Comparison of ENCODE assay signal across 2 cellular contexts in the genomic region with DNA sequence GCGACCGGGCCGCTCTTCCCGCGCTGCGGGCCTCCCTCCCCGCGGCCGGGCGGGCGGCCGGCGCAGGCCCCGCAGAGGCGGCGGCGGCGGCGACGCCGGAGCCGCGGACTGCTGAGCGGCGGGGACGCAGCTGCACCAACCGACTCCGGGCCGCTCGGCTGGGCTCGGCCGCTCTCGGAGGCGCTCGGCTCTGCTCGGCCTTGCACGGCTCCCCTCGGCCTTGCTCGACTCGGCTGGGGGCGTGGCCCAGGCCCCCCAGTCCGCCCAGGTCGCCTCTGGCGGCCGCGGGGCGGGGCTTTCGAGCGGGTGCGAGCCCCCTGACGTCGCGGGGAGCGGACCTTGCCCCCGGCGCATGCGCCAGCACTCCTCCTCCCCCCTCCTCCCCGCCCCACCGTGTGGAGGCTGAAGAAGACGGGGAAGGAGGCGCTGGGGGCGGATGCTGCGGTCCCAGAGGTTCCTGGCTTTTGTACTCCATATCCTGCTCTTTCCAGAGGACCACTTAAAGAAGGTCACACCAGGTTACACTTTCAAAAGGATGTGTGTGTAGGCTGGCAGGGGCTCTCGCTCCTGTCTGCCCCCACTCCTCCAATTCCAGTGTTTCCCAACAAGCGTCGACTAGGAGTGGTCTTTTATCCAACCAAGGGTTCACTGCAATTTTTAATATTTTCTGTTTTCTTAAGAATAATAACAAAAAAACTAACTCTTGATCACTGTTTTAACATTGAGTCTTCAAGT.
A peak's percentile ranks its signal among the peaks of the same experiment; 100 is the strongest.
TF ChIP-seq lines count a peak whose summit lies in the region.

TSS of gene ZHX3 (minus strand) at position 196 of the 735 bp plus-strand sequence. CDS start 112,815 bp downstream, outside the sequence.

TF ChIP-seq in HCT116, 20 proteins besides CTCF, POLR2A, EP300 and RAD21 (continued from another document):
- TF ChIP-seq POLR2AphosphoS5 (IDR thresholded peaks at IDR 0.05; ENCODE audit: low read depth, low read length) (peak; percentile 74), SIN3A (IDR thresholded peaks at IDR 0.05; ENCODE audit: low read depth) (no peak), TCF7L2 (IDR thresholded peaks at IDR 0.05; ENCODE audit: borderline replicate concordance, extremely low read depth, insufficient read depth, insufficient read length) (no peak), JUND (IDR thresholded peaks at IDR 0.05) (no peak), FOSL1 (IDR thresholded peaks at IDR 0.05; ENCODE audit: low read depth) (no peak)
TF ChIP-seq in HCT116: peak in this region for 1.

TF ChIP-seq in neural cell, 6 proteins besides CTCF, POLR2A, EP300 and RAD21 (continued from another document):
- TF ChIP-seq, protein P1, sequence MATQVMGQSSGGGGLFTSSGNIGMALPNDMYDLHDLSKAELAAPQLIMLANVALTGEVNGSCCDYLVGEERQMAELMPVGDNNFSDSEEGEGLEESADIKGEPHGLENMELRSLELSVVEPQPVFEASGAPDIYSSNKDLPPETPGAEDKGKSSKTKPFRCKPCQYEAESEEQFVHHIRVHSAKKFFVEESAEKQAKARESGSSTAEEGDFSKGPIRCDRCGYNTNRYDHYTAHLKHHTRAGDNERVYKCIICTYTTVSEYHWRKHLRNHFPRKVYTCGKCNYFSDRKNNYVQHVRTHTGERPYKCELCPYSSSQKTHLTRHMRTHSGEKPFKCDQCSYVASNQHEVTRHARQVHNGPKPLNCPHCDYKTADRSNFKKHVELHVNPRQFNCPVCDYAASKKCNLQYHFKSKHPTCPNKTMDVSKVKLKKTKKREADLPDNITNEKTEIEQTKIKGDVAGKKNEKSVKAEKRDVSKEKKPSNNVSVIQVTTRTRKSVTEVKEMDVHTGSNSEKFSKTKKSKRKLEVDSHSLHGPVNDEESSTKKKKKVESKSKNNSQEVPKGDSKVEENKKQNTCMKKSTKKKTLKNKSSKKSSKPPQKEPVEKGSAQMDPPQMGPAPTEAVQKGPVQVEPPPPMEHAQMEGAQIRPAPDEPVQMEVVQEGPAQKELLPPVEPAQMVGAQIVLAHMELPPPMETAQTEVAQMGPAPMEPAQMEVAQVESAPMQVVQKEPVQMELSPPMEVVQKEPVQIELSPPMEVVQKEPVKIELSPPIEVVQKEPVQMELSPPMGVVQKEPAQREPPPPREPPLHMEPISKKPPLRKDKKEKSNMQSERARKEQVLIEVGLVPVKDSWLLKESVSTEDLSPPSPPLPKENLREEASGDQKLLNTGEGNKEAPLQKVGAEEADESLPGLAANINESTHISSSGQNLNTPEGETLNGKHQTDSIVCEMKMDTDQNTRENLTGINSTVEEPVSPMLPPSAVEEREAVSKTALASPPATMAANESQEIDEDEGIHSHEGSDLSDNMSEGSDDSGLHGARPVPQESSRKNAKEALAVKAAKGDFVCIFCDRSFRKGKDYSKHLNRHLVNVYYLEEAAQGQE (IDR thresholded peaks at IDR 0.05; ENCODE audit: borderline replicate concordance): peak; percentile 70
- peak; percentile 84 for TF ChIP-seq POLR2AphosphoS5 (IDR thresholded peaks at IDR 0.05)
